ENCODE assay signal across 24 cellular contexts in genomic region chr4:3516061-3516835, GRCh38. TPM values are rescaled to one million over a fixed set of nuclear protein-coding genes. Genes with fewer than 3 reads are reported as not detected.
DNase-seq lines count a peak whose midpoint lies in the region; ATAC-seq, FAIRE-seq and TF ChIP-seq lines count a peak whose summit lies in the region.
"Had no signal": no experiment of that assay in that cellular context is flagged by ENCODE, and none has a peak within 500 bp of the region (broad histone marks: within the 10 kb centered on the region; RNA-seq: fewer than 3 reads in every experiment).

No MANE protein-coding gene starts in this region.

- WGBS in right lobe of liver (ENCODE audit: insufficient coverage, low coverage, low lambda C conversion rate, missing lambda C conversion rate), result 71% methylated on average over 7 of the region's 32 CpGs
- WGBS in HepG2 (ENCODE audit: low lambda C conversion rate), result 98% methylated on average over 15 of the region's 32 CpGs
- WGBS in right cardiac atrium, result 91% methylated on average over 32 of the region's 32 CpGs

- H3K4me1 ChIP-seq in right lobe of liver (no peaks in the 10 kb centered on the region), HepG2 (ENCODE audit: insufficient read depth, low read length) (no peaks in the 10 kb centered on the region), right cardiac atrium (ENCODE audit: control insufficient read depth, insufficient read depth, low read length) (no peaks in the 10 kb centered on the region)
- H3K4me1 ChIP-seq: A549 had no signal

- BruUV-seq in HepG2 (replicated peaks; lab: Mats Ljungman, UMichigan), result no TSS peak

- H3K9me3 ChIP-seq in right lobe of liver (no peaks in the 10 kb centered on the region), HepG2 (ENCODE audit: low read length) (no peaks in the 10 kb centered on the region), right cardiac atrium (ENCODE audit: control insufficient read depth, low read length) (no peaks in the 10 kb centered on the region)
- H3K9me3 ChIP-seq: A549, SK-N-SH had no signal

- H3K4me1 Mint-ChIP-seq in chondrocyte (ENCODE audit: low read depth), result no peaks in the 10 kb centered on the region
- H3K4me1 Mint-ChIP-seq: B cell had no signal

- no peaks in the 10 kb centered on the region for H4K20me1 ChIP-seq in HepG2 (ENCODE audit: insufficient read depth, low read length)

- no peak overlapping the region for H3K9ac ChIP-seq in HepG2 (ENCODE audit: insufficient read depth, low read depth, low read length)
- H3K9ac ChIP-seq: GM23248, KMS-11, SK-N-SH had no signal

- no peak overlapping the region for H3K4me3 ChIP-seq in right lobe of liver
- no peak overlapping the region for H3K4me3 ChIP-seq in HepG2 (replicated peaks in 1 of 3; ENCODE audit: insufficient read depth in 1 of 3, low read depth in 2 of 3, low read length in 3 of 3)
- H3K4me3 ChIP-seq in right cardiac atrium (ENCODE audit: low read length), result no peak overlapping the region
- H3K4me3 ChIP-seq: A549, GM23248, PC-9 had no signal

- no peaks in the 10 kb centered on the region for H3K27me3 ChIP-seq in right lobe of liver
- no peaks in the 10 kb centered on the region for H3K27me3 ChIP-seq in HepG2 (ENCODE audit: control insufficient read depth in 1 of 2, insufficient read depth in 2 of 2, low read length in 2 of 2)
- no peaks in the 10 kb centered on the region for H3K27me3 ChIP-seq in right cardiac atrium (ENCODE audit: control insufficient read depth, insufficient read depth)

- H2AFZ ChIP-seq in HepG2 (ENCODE audit: low read length), result no peak overlapping the region
- H2AFZ ChIP-seq: GM23248, PC-9 had no signal

- DNase-seq in right lobe of liver (peak in 2 of 3 donors; percentile 21 to 51), HepG2 (ENCODE audit: low spot score) (no peak), chondrocyte (ENCODE audit: low spot score) (peak; percentile 89), right cardiac atrium (peak in 2 of 3 donors; percentile 14 to 41), cortex of kidney (lab: John Stamatoyannopoulos, UW) (no peak), HCEC 1CT (no peak)
- DNase-seq in activated naive CD4-positive, alpha-beta T cell treated with anti-CD3 and anti-CD28 coated beads, Interleukin-2, amount 50 U/mL, for 16 hours, result no peak
- DNase-seq: DMS79 treated with DMSO at 0.1 percent for 48 hours, GM23248, IMR-90, NCI-H1092 treated with DMSO at 0.1 percent for 48 hours, NCI-H1436 treated with DMSO at 0.1 percent for 48 hours, NCI-H1930, NCI-H226, NCI-H510A treated with DMSO at 0.1 percent for 48 hours, NCI-H748 treated with DMSO at 0.1 percent for 48 hours, PC-9, RPMI8226, SIG-M5, SK-N-SH had no signal

- no peak overlapping the region for H3K4me2 ChIP-seq in HepG2 (ENCODE audit: low read depth, low read length)
- H3K4me2 ChIP-seq: A549, KMS-11, PC-9, SK-N-SH had no signal

- H3K36me3 Mint-ChIP-seq in chondrocyte (ENCODE audit: low read depth), result peaks cover 28% of the 10 kb centered on the region

- TF ChIP-seq CTCF in right lobe of liver (IDR thresholded peaks at IDR 0.05), result no peak
- TF ChIP-seq CTCF in HepG2 (CRISPR knock-in tag; IDR thresholded peaks at IDR 0.05), result no peak
- TF ChIP-seq CTCF in chondrocyte (IDR thresholded peaks at IDR 0.05), result no peak

- in situ Hi-C loops in HepG2 (cut with HindIII; ENCODE audit: extremely low pct_ligation_motif_present, low pct_unique_long_range_greater_than_20kb), result no loop called here

- CTCF ChIA-PET in HepG2 (lab: Yijun Ruan, JAX; ENCODE audit: low intra/inter-chr PET ratio, low total read pairs), result no interaction called here

- no peak overlapping the region for H3K4me3 Mint-ChIP-seq in chondrocyte (ENCODE audit: unreplicated experiment)
- H3K4me3 Mint-ChIP-seq: B cell had no signal

- TF ChIP-seq EP300 in HepG2 (IDR thresholded peaks at IDR 0.05; ENCODE audit: low read depth in 2 of 2, low read length in 2 of 2) (no peak), HepG2 (CRISPR knock-in tag; IDR thresholded peaks at IDR 0.05; ENCODE audit: borderline replicate concordance) (no peak)

- H3K9me3 Mint-ChIP-seq in chondrocyte (ENCODE audit: low read depth), result no peaks in the 10 kb centered on the region

- H3K27me3 Mint-ChIP-seq in chondrocyte (ENCODE audit: low read depth), result no peaks in the 10 kb centered on the region
- H3K27me3 Mint-ChIP-seq: B cell had no signal

- POLR2A ChIA-PET in HepG2 (lab: Yijun Ruan, JAX), result no interaction called here

- H3K79me2 ChIP-seq in HepG2 (ENCODE audit: insufficient read depth, low read length), result no peaks in the 10 kb centered on the region

- no peak for TF ChIP-seq POLR2A in right lobe of liver (IDR thresholded peaks at IDR 0.05)
- TF ChIP-seq POLR2A in HepG2 (IDR thresholded peaks at IDR 0.05; ENCODE audit: insufficient read depth in 1 of 2, low read depth in 2 of 2, low read length in 2 of 2), result no peak

- intact Hi-C loops in right lobe of liver (cut with DNase I) (no loop called here), HepG2 (cut with micrococcal nuclease; ENCODE audit: unreplicated experiment) (no loop called here), right cardiac atrium (cut with DNase I) (no loop called here)

- ATAC-seq in right lobe of liver, result no peak
- no peak for ATAC-seq in HepG2
- no peak for ATAC-seq in right cardiac atrium

- no peak for FAIRE-seq in HepG2 (lab: Jason Lieb, UNC)
- FAIRE-seq: A549, HTR-8/SVneo had no signal

- TF ChIP-seq RAD21 in HepG2 (CRISPR knock-in tag; IDR thresholded peaks at IDR 0.05), result no peak

- no peak overlapping the region for H3K27ac Mint-ChIP-seq in chondrocyte (ENCODE audit: unreplicated experiment)
- H3K27ac Mint-ChIP-seq: B cell had no signal

- H3K36me3 ChIP-seq in right lobe of liver (peaks cover 0 to 74% (median 16%) of the 10 kb centered on the region in 4 donors), HepG2 (replicated peaks in 1 of 2; ENCODE audit: control insufficient read depth in 1 of 2, insufficient read depth in 2 of 2, low read length in 2 of 2) (peaks cover 35 to 74% of the 10 kb centered on the region in 2 experiments)

- no peak overlapping the region for H3K27ac ChIP-seq in right lobe of liver
- no peak overlapping the region for H3K27ac ChIP-seq in HepG2 (ENCODE audit: extremely low read length, insufficient read depth, low read length)
- H3K27ac ChIP-seq in right cardiac atrium (ENCODE audit: low read length), result no peak overlapping the region
- H3K27ac ChIP-seq: A549, GM23248, KMS-11, PC-9 had no signal

RNA-seq across cellular contexts. Expression of gene LRPAP1, which starts 16.0 kb away (rescaled TPM):
- total RNA-seq in right lobe of liver (100 to 1,000 TPM in 1 of 6 experiments, 10 to 100 TPM in 5; 63.4 to 108 (median 85.3) TPM), HepG2 (2016; rRNA removed; fragmentation: Illumina TruSeq; extraction: Trizol) (81.5 and 191 TPM in 2 replicates), chondrocyte (135 to 142 TPM (median 142 TPM) in 3 replicates), right cardiac atrium (100 to 1,000 TPM; 297 to 325 (median 309) TPM)
- 13.6 and 13.8 TPM in 2 replicates for total RNA-seq in HepG2 (2016; cell fraction: cytosol; rRNA removed; fragmentation: Illumina TruSeq; extraction: Trizol; ENCODE audit: low read depth)
- total RNA-seq in HepG2 (2016; cell fraction: insoluble cytoplasmic fraction; rRNA removed; fragmentation: Illumina TruSeq; extraction: Trizol), result 74.4 and 198 TPM in 2 replicates
- total RNA-seq in HepG2 (2016; cell fraction: membrane; rRNA removed; fragmentation: Illumina TruSeq; extraction: Trizol), result 21.2 and 25.2 TPM in 2 replicates
- 143 and 170 TPM in 2 replicates for total RNA-seq in HepG2 (2016; cell fraction: nucleus; rRNA removed; fragmentation: Illumina TruSeq; extraction: Trizol)
- polyA plus RNA-seq in HepG2 (2011; rRNA removed) (153 and 176 TPM in 2 replicates), right cardiac atrium (207 TPM)
- polyA plus RNA-seq in HepG2 (2011; cell fraction: cytosol; rRNA removed), result 149 and 180 TPM in 2 replicates
- polyA plus RNA-seq in HepG2 (2011; cell fraction: nucleus; rRNA removed), result 95.3 and 103 TPM in 2 replicates
- 118 TPM in 2 replicates for polyA plus RNA-seq in HepG2 (2012)
- 23.9 and 25.8 TPM in 2 replicates for polyA plus RNA-seq in HepG2 (2016; cell fraction: cytosol; fragmentation: Illumina TruSeq; extraction: Trizol; ENCODE audit: low read depth)
- polyA plus RNA-seq in HepG2 (2016; cell fraction: insoluble cytoplasmic fraction; fragmentation: Illumina TruSeq; extraction: Trizol; ENCODE audit: low read depth), result 64.4 and 77.4 TPM in 2 replicates
- 25.2 and 31.6 TPM in 2 replicates for polyA plus RNA-seq in HepG2 (2016; cell fraction: membrane; fragmentation: Illumina TruSeq; extraction: Trizol; ENCODE audit: low read depth)
- 270 and 284 TPM in 2 replicates for polyA plus RNA-seq in HepG2 (2016; cell fraction: nucleus; fragmentation: Illumina TruSeq; extraction: Trizol; ENCODE audit: insufficient read depth, low read depth)
- 32.2 and 52.3 TPM in 2 replicates for polyA minus RNA-seq in HepG2 (2011; rRNA and poly(A)+ RNA removed; ENCODE audit: low replicate concordance)
- polyA minus RNA-seq in HepG2 (2011; cell fraction: cytosol; rRNA and poly(A)+ RNA removed), result 53.1 and 54.6 TPM in 2 replicates
- 24.3 and 25.0 TPM in 2 replicates for polyA minus RNA-seq in HepG2 (2011; cell fraction: nucleus; rRNA and poly(A)+ RNA removed)

RNA-seq across cellular contexts. Expression of gene DOK7, which starts 53.1 kb away (rescaled TPM):
- total RNA-seq in right lobe of liver (1 to 10 TPM in 4 of 6 experiments, under 1 TPM in 2; 0.73 to 2.4 (median 1.5) TPM), HepG2 (2016; rRNA removed; fragmentation: Illumina TruSeq; extraction: Trizol) (0.07 TPM in 1 of 2 replicates, not detected in the other), chondrocyte (0.37 TPM in 1 of 3 replicates, not detected in the others), right cardiac atrium (10 to 100 TPM; 28.9 to 40.0 (median 34.5) TPM)
- not detected in 2 replicates for total RNA-seq in HepG2 (2016; cell fraction: cytosol; rRNA removed; fragmentation: Illumina TruSeq; extraction: Trizol; ENCODE audit: low read depth)
- 0.04 TPM in 1 of 2 replicates, not detected in the other for total RNA-seq in HepG2 (2016; cell fraction: insoluble cytoplasmic fraction; rRNA removed; fragmentation: Illumina TruSeq; extraction: Trizol)
- 0.06 TPM in 1 of 2 replicates, not detected in the other for total RNA-seq in HepG2 (2016; cell fraction: membrane; rRNA removed; fragmentation: Illumina TruSeq; extraction: Trizol)
- not detected in 2 replicates for total RNA-seq in HepG2 (2016; cell fraction: nucleus; rRNA removed; fragmentation: Illumina TruSeq; extraction: Trizol)
- polyA plus RNA-seq in HepG2 (2011; rRNA removed) (0.03 and 0.05 TPM in 2 replicates), right cardiac atrium (36.3 TPM)
- 0.05 and 0.08 TPM in 2 replicates for polyA plus RNA-seq in HepG2 (2011; cell fraction: cytosol; rRNA removed)
- 0.26 and 0.32 TPM in 2 replicates for polyA plus RNA-seq in HepG2 (2011; cell fraction: nucleus; rRNA removed)
- not detected in 2 replicates for polyA plus RNA-seq in HepG2 (2012)
- not detected in 2 replicates for polyA plus RNA-seq in HepG2 (2016; cell fraction: cytosol; fragmentation: Illumina TruSeq; extraction: Trizol; ENCODE audit: low read depth)
- 0.19 TPM in 1 of 2 replicates, not detected in the other for polyA plus RNA-seq in HepG2 (2016; cell fraction: insoluble cytoplasmic fraction; fragmentation: Illumina TruSeq; extraction: Trizol; ENCODE audit: low read depth)
- not detected in 2 replicates for polyA plus RNA-seq in HepG2 (2016; cell fraction: membrane; fragmentation: Illumina TruSeq; extraction: Trizol; ENCODE audit: low read depth)
- not detected in 2 replicates for polyA plus RNA-seq in HepG2 (2016; cell fraction: nucleus; fragmentation: Illumina TruSeq; extraction: Trizol; ENCODE audit: insufficient read depth, low read depth)
- polyA minus RNA-seq in HepG2 (2011; rRNA and poly(A)+ RNA removed; ENCODE audit: low replicate concordance), result 0.38 TPM in 1 of 2 replicates, not detected in the other
- not detected in 2 replicates for polyA minus RNA-seq in HepG2 (2011; cell fraction: cytosol; rRNA and poly(A)+ RNA removed)
- polyA minus RNA-seq in HepG2 (2011; cell fraction: nucleus; rRNA and poly(A)+ RNA removed), result not detected in 2 replicates
- total RNA-seq: GM23248, IMR-90 had no signal
- polyA plus RNA-seq: GM23248, IMR-90, SK-N-SH had no signal

Comparison
In these comparisons a context has a peak if more than half of its experiments do, and no peak if none do; other contexts are left out.
1. DNase-seq: peak in right lobe of liver (2 of 3), chondrocyte (single experiment) and right cardiac atrium (2 of 3); none in HepG2 (single experiment), cortex of kidney (single experiment), HCEC 1CT (single experiment) and activated naive CD4-positive, alpha-beta T cell treated with anti-CD3 and anti-CD28 coated beads, Interleukin-2, amount 50 U/mL, for 16 hours (single experiment).
2. RNA of gene DOK7, which starts 53.1 kb away (total RNA-seq): 28.9 to 40.0 TPM in right cardiac atrium; 0.73 to 2.4 TPM in right lobe of liver, 0.37 TPM in chondrocyte and 0.04 to 0.07 TPM in HepG2; every median in the first group is over 4 times any median in the second.